In genomic region chr10:99430451-99431189, GRCh38 we compare ENCODE assay signal across 8 cellular contexts. TPM values are rescaled to one million over a fixed set of nuclear protein-coding genes. Genes with fewer than 3 reads are reported as not detected.
DNase-seq lines count a peak whose midpoint lies in the region; ATAC-seq and TF ChIP-seq lines count a peak whose summit lies in the region.

Gene GOT1, minus strand, starts transcription at chr10:99430624. Its CDS starts 59 bp downstream, at chr10:99430565.

- TF ChIP-seq CTCF in foreskin keratinocyte (conservative IDR thresholded peaks at IDR 0.05), result no peak
- no peak for TF ChIP-seq CTCF in neural progenitor cell (IDR thresholded peaks at IDR 0.05)

- peak within 1 kb of the TSS; percentile 65 for H3K9ac ChIP-seq in neural progenitor cell

- no peaks in the 10 kb centered on the region for H4K20me1 ChIP-seq in neural progenitor cell (ENCODE audit: low read depth)

- H3K9me3 ChIP-seq in neural progenitor cell (ENCODE audit: low read depth), result no peaks in the 10 kb centered on the region

- CTCF ChIA-PET in HEK293T (lab: Yijun Ruan, JAX), result no interaction called here

- ATAC-seq in foreskin keratinocyte, result peak; percentile 97

- H3K4me2 ChIP-seq in neural progenitor cell, result peak within 1 kb of the TSS; percentile 84

- no peaks in the 10 kb centered on the region for H3K9me3 Mint-ChIP-seq in neural progenitor cell

- no peaks in the 10 kb centered on the region for H3K36me3 ChIP-seq in neural progenitor cell

- peaks cover 2% of the 10 kb centered on the region for H3K27me3 Mint-ChIP-seq in neural progenitor cell (ENCODE audit: insufficient read depth, low read depth)

- peak within 1 kb of the TSS; percentile 78 for H3K27ac Mint-ChIP-seq in neural progenitor cell

- H3K27ac ChIP-seq in foreskin keratinocyte, result peak within 1 kb of the TSS; percentile 40
- no peak within 1 kb of the TSS for H3K27ac ChIP-seq in neural progenitor cell

- no peaks in the 10 kb centered on the region for H3K4me1 ChIP-seq in foreskin keratinocyte
- H3K4me1 ChIP-seq in neural progenitor cell, result peaks cover 4% of the 10 kb centered on the region

- peaks cover 3% of the 10 kb centered on the region for H3K36me3 Mint-ChIP-seq in neural progenitor cell

- in situ Hi-C loops in SK-MEL-5 (cut with HindIII; ENCODE audit: low pct_unique_long_range_greater_than_20kb, low sequenced_read_pairs), result no loop called here

- H3K27me3 ChIP-seq in foreskin keratinocyte, result no peaks in the 10 kb centered on the region
- no peaks in the 10 kb centered on the region for H3K27me3 ChIP-seq in neural progenitor cell

- peak within 1 kb of the TSS; percentile 89 for H3K4me3 ChIP-seq in neural progenitor cell

- DNase-seq in GF-D8 (lab: John Stamatoyannopoulos, UW) (peak; percentile 98), HEK293T (ENCODE audit: extremely low spot score) (peak; percentile 99), MV-4-11 (lab: John Stamatoyannopoulos, UW) (peak; percentile 97), SK-MEL-5 (ENCODE audit: low read depth, low spot score) (peak; percentile 99), foreskin keratinocyte (peak; percentile 98 to 99), neural progenitor cell (ENCODE audit: low spot score) (peak; percentile 98), stromal cell of bone marrow (ENCODE audit: low read depth) (peak; percentile 99)
- peak; percentile 96 for DNase-seq in activated naive CD4-positive, alpha-beta T cell treated with Interleukin-2 at 50 U/mL for 16 hours

- H3K4me3 Mint-ChIP-seq in neural progenitor cell, result peak within 1 kb of the TSS; percentile 99

- H3K79me2 ChIP-seq in neural progenitor cell (ENCODE audit: low read depth), result peaks cover 46% of the 10 kb centered on the region

- H3K4me1 Mint-ChIP-seq in neural progenitor cell, result peaks cover 18% of the 10 kb centered on the region

- peaks cover under 1% of the 10 kb centered on the region for H3F3A ChIP-seq in neural progenitor cell (ENCODE audit: low read depth)

- POLR2A ChIA-PET in HEK293T (lab: Yijun Ruan, JAX), result interaction anchor here (0.6 to 2.4 kb wide), 32 partner anchors 9 to 996 kb away, joined by 3 to 25 read pairs (median 4); partner anchors contain the start of genes CNNM1, CUTC, ENTPD7 and SLC25A28

- peak within 1 kb of the TSS; percentile 84 for H2AFZ ChIP-seq in neural progenitor cell (replicated peaks)

TF ChIP-seq in HEK293T, 16 proteins besides CTCF, POLR2A, EP300 and RAD21:
- TF ChIP-seq L3MBTL2 (conservative IDR thresholded peaks at IDR 0.05) (peak; percentile 83), PKNOX1 (IDR thresholded peaks at IDR 0.05) (peak; percentile 97), SUZ12 (IDR thresholded peaks at IDR 0.05) (no peak)

RNA-seq across cellular contexts. Expression of gene GOT1, which starts in this region (rescaled TPM):
- total RNA-seq in SK-MEL-5 (2014; rRNA removed; shearing (Covaris generic)), result 32.4 and 37.0 TPM in 2 replicates
- polyA plus RNA-seq in SK-MEL-5 (2015; cell fraction: cytosol; rRNA removed), result 61.4 and 68.5 TPM in 2 replicates
- polyA plus RNA-seq in SK-MEL-5 (2015; cell fraction: nucleus; rRNA removed), result 30.9 and 47.7 TPM in 2 replicates
- total RNA-seq in foreskin keratinocyte (38.5 and 42.9 TPM in 2 replicates), neural progenitor cell (ENCODE audit: low replicate concordance) (35.7 and 36.1 TPM in 2 replicates)
- polyA plus RNA-seq in foreskin keratinocyte, result 34.3 and 41.5 TPM in 2 replicates
